14 cellular contexts compared by ENCODE assay signal in the genomic region with DNA sequence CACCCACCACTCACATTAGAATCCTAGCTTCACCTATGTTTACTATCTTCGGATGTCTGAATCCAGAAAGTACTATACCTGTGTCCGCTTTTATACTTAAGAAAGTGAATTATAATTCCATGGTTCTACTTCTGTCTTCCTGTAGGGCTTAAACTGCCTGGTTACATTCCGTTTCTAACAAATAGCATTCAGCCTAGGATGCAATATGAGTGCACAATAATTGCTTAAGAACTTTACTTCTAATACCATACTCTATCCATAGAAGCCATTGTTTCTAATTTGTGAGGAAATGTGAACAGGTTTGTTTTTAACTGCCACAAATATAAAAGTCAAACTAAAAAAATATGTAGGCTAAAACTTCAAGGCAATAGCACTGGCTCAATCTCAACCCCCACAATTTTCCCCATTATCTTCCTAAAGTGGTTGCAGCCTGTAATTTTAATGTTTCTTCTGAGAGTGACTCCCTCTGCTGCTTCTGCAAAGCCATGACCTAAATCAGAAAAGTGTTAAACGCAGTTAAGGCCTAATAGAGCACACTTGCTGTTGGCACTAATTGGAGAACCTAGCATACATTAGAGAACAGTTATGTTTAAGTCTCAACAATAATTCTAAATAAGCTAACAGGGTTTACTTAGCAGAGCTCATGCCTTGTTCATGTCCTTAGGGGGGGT. TPM values are rescaled to one million over a fixed set of nuclear protein-coding genes. Genes with fewer than 3 reads are reported as not detected.
DNase-seq lines count a peak whose midpoint lies in the region; ATAC-seq, FAIRE-seq and TF ChIP-seq lines count a peak whose summit lies in the region.
"Had no signal": no experiment of that assay in that cellular context is flagged by ENCODE, and none has a peak within 500 bp of the region (broad histone marks: within the 10 kb centered on the region; RNA-seq: fewer than 3 reads in every experiment).

No MANE protein-coding gene starts in this region.

- H3K27me3 ChIP-seq in foreskin keratinocyte (peaks cover 98% of the 10 kb centered on the region), smooth muscle cell (ENCODE audit: low read depth) (no peaks in the 10 kb centered on the region), small intestine (ENCODE audit: control insufficient read depth in 2 of 2, insufficient read depth in 2 of 2, low read length in 2 of 2) (peaks cover 5 to 13% of the 10 kb centered on the region in 2 donors)

- no peak overlapping the region for H3K9ac ChIP-seq in smooth muscle cell (ENCODE audit: low read depth)

- TF ChIP-seq RAD21 in Ishikawa (IDR thresholded peaks at IDR 0.05; ENCODE audit: low read depth) = 0 out of 2 replicates have a peak, but pooled peaks have one; percentile 4

- intact Hi-C loops in CD14-positive monocyte (cut with micrococcal nuclease) = no loop called here

- no peaks in the 10 kb centered on the region for H4K20me1 ChIP-seq in smooth muscle cell (ENCODE audit: low read depth)

- H3K4me3 ChIP-seq in smooth muscle cell (peak overlapping the region; percentile 90), small intestine (ENCODE audit: low read depth in 1 of 2, low read length in 2 of 2) (no peak overlapping the region)
- H3K4me3 ChIP-seq: gastrocnemius medialis had no signal

- H3K27ac Mint-ChIP-seq in CD14-positive monocyte = no peak overlapping the region
- H3K27ac Mint-ChIP-seq: memory B cell had no signal

- DNase-seq in foreskin keratinocyte (no peak), smooth muscle cell (lab: John Stamatoyannopoulos, UW; ENCODE audit: unreplicated experiment) (no peak), kidney tubule cell (ENCODE audit: low spot score) (no peak), CD14-positive monocyte (ENCODE audit: low spot score) (no peak), small intestine (no peak)
- DNase-seq: activated CD4-positive, CD25-positive, alpha-beta regulatory T cell treated with anti-CD3 and anti-CD28 coated beads, Interleukin-2, amount 50 U/mL, for 72 hours; COR-L47; gastrocnemius medialis; NCI-H226; SHP77 treated with DMSO at 0.1 percent for 48 hours had no signal

- H3K27me3 Mint-ChIP-seq in CD14-positive monocyte (ENCODE audit: low read depth in 3 of 3) = peaks cover 36 to 40% (median 38%) of the 10 kb centered on the region in 3 donors

- no peak for TF ChIP-seq EP300 in Ishikawa (IDR thresholded peaks at IDR 0.05; ENCODE audit: borderline replicate concordance)

- H3K79me2 ChIP-seq in smooth muscle cell (ENCODE audit: low read depth) = peaks cover 87% of the 10 kb centered on the region

- peaks cover 0 to 8% (median 0%) of the 10 kb centered on the region in 7 donors for H3K9me3 Mint-ChIP-seq in CD14-positive monocyte
- H3K9me3 Mint-ChIP-seq: memory B cell had no signal

- 53% methylated on average over 4 of the region's 4 CpGs for WGBS in smooth muscle cell (ENCODE audit: low lambda C conversion rate)
- 65 to 69% (median 67%) methylated on average over 4 of the region's 4 CpGs for WGBS in small intestine, 3 donors

- TF ChIP-seq CTCF in foreskin keratinocyte (conservative IDR thresholded peaks at IDR 0.05) (peak; percentile 20), smooth muscle cell (IDR thresholded peaks at IDR 0.05; ENCODE audit: borderline replicate concordance, insufficient read depth, poor library complexity, severe bottlenecking) (peak; percentile 30), CD14-positive monocyte (IDR thresholded peaks at IDR 0.05) (no peak)

- H3K9me3 ChIP-seq in smooth muscle cell (replicated peaks; ENCODE audit: low read depth) (no peaks in the 10 kb centered on the region), small intestine (ENCODE audit: control insufficient read depth, low read depth) (no peaks in the 10 kb centered on the region)
- H3K9me3 ChIP-seq: gastrocnemius medialis had no signal

- H3K4me3 Mint-ChIP-seq in CD14-positive monocyte = no peak overlapping the region
- H3K4me3 Mint-ChIP-seq: memory B cell had no signal

- H3K4me1 Mint-ChIP-seq in CD14-positive monocyte = peaks cover 20% of the 10 kb centered on the region
- H3K4me1 Mint-ChIP-seq: memory B cell had no signal

- H3K36me3 Mint-ChIP-seq in CD14-positive monocyte = peaks cover 0 to 2% of the 10 kb centered on the region in 2 donors
- H3K36me3 Mint-ChIP-seq: memory B cell had no signal

- ATAC-seq in SK-N-SH treated with all-trans-retinoic acid at 6 μM for 48 hours (no peak), foreskin keratinocyte (no peak), GM21619 (IDR thresholded peaks at IDR 0.05; ENCODE audit: unreplicated experiment) (no peak)
- ATAC-seq: gastrocnemius medialis had no signal

- peak overlapping the region; percentile 86 for H3K4me2 ChIP-seq in smooth muscle cell

- H3K4me1 ChIP-seq in foreskin keratinocyte (no peaks in the 10 kb centered on the region), smooth muscle cell (ENCODE audit: low read depth) (peaks cover 21% of the 10 kb centered on the region), small intestine (ENCODE audit: control insufficient read depth in 2 of 2, insufficient read depth in 1 of 2, low read depth in 1 of 2, low read length in 1 of 2) (no peaks in the 10 kb centered on the region)

- FAIRE-seq in small intestine (lab: Jason Lieb, UNC) = no peak

- H3K27ac ChIP-seq in foreskin keratinocyte (no peak overlapping the region), smooth muscle cell (ENCODE audit: low read depth) (peak overlapping the region; percentile 36), small intestine (ENCODE audit: low read depth in 1 of 2, low read length in 1 of 2) (no peak overlapping the region)
- H3K27ac ChIP-seq: gastrocnemius medialis had no signal

- no peaks in the 10 kb centered on the region for H3K36me3 ChIP-seq in smooth muscle cell (ENCODE audit: low read depth)
- no peaks in the 10 kb centered on the region for H3K36me3 ChIP-seq in small intestine (ENCODE audit: control insufficient read depth in 2 of 2, insufficient read depth in 2 of 2, low read length in 2 of 2)
- H3K36me3 ChIP-seq: gastrocnemius medialis had no signal

- H3F3A ChIP-seq in smooth muscle cell (ENCODE audit: low read depth) = peaks cover 18% of the 10 kb centered on the region

- H2AFZ ChIP-seq in smooth muscle cell (ENCODE audit: low read depth) = no peak overlapping the region

TF ChIP-seq in Ishikawa, 13 proteins besides CTCF, POLR2A, EP300 and RAD21:
- TF ChIP-seq EGR1 (IDR thresholded peaks at IDR 0.05) = no peak
- no peak for TF ChIP-seq CREB1 (IDR thresholded peaks at IDR 0.05; ENCODE audit: low read depth)
- no peak for TF ChIP-seq CEBPB (IDR thresholded peaks at IDR 0.05)
- TF ChIP-seq NFIC (IDR thresholded peaks at IDR 0.05) = no peak
TF ChIP-seq in Ishikawa: peak in this region for 0.

TF ChIP-seq in SK-N-SH treated with all-trans-retinoic acid at 6 μM for 48 hours, 23 proteins besides CTCF, POLR2A, EP300 and RAD21:
- TF ChIP-seq ZFP30 (CRISPR knock-in tag; IDR thresholded peaks at IDR 0.05) = no peak
- TF ChIP-seq, protein P1, sequence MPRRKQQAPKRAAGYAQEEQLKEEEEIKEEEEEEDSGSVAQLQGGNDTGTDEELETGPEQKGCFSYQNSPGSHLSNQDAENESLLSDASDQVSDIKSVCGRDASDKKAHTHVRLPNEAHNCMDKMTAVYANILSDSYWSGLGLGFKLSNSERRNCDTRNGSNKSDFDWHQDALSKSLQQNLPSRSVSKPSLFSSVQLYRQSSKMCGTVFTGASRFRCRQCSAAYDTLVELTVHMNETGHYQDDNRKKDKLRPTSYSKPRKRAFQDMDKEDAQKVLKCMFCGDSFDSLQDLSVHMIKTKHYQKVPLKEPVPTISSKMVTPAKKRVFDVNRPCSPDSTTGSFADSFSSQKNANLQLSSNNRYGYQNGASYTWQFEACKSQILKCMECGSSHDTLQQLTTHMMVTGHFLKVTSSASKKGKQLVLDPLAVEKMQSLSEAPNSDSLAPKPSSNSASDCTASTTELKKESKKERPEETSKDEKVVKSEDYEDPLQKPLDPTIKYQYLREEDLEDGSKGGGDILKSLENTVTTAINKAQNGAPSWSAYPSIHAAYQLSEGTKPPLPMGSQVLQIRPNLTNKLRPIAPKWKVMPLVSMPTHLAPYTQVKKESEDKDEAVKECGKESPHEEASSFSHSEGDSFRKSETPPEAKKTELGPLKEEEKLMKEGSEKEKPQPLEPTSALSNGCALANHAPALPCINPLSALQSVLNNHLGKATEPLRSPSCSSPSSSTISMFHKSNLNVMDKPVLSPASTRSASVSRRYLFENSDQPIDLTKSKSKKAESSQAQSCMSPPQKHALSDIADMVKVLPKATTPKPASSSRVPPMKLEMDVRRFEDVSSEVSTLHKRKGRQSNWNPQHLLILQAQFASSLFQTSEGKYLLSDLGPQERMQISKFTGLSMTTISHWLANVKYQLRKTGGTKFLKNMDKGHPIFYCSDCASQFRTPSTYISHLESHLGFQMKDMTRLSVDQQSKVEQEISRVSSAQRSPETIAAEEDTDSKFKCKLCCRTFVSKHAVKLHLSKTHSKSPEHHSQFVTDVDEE (CRISPR knock-in tag; IDR thresholded peaks at IDR 0.05) = 0 out of 2 replicates have a peak, but pooled peaks have one; percentile 23

RNA-seq across cellular contexts. Expression of a gene that starts 4.2 kb away (rescaled TPM):
- total RNA-seq in foreskin keratinocyte = not detected in 2 replicates
- polyA plus RNA-seq in foreskin keratinocyte = not detected in 2 replicates
- 15.6 and 15.7 TPM in 2 replicates for total RNA-seq in smooth muscle cell
- polyA plus RNA-seq in smooth muscle cell = 2.0 and 5.7 TPM in 2 replicates
- polyA plus RNA-seq in CD14-positive monocyte = not detected
- polyA plus RNA-seq in small intestine = 1 to 10 TPM in 1 of 3 donors, under 1 TPM in 1, not detected in 1; under 0.01 to 1.1 TPM
